28 cellular contexts compared by ENCODE assay signal in genomic region chr5:34539183-34539582, GRCh38.
"Had no signal": no experiment of that assay in that cellular context is flagged by ENCODE, and none has a peak within 500 bp of the region (broad histone marks: within the 10 kb centered on the region; RNA-seq: fewer than 3 reads in every experiment).

No MANE protein-coding gene starts in this region.

- H3K27me3 ChIP-seq: adrenal gland, body of pancreas, breast epithelium, SJCRH30 had no signal

- H3K4me3 ChIP-seq: adrenal gland, body of pancreas, breast epithelium, SJCRH30, SK-N-MC had no signal

- ATAC-seq: activated CD4-positive, alpha-beta T cell treated with anti-CD3 and anti-CD28 coated beads for 36 hours; activated CD4-positive, CD25-positive, alpha-beta regulatory T cell treated with anti-CD3 and anti-CD28 coated beads, Interleukin-2, amount 50 U/mL, for 24 hours; activated CD8-positive, alpha-beta T cell treated with anti-CD3 and anti-CD28 coated beads, Interleukin-2, amount 10 ng/mL, durations not matched to agents 7 days and 5 days; activated naive CD4-positive, alpha-beta T cell treated with anti-CD3 and anti-CD28 coated beads, Interleukin-2, amount 50 U/mL, for 72 hours; body of pancreas; Panc1; WTC11 had no signal

- H3K36me3 ChIP-seq: adrenal gland, breast epithelium, SJCRH30 had no signal

- H3K4me1 ChIP-seq: adrenal gland, breast epithelium had no signal

- DNase-seq: activated CD4-positive, alpha-beta T cell treated with anti-CD3 and anti-CD28 coated beads for 36 hours; activated CD4-positive, alpha-beta T cell treated with anti-CD3 and anti-CD28 coated beads, Interleukin-2, amount 10 ng/mL, durations not matched to agents 7 days and 5 days; activated CD4-positive, alpha-beta T cell treated with anti-CD3 and anti-CD28 coated beads, Interleukin-2, amount 50 U/mL, for 48 hours; activated CD8-positive, alpha-beta T cell treated with anti-CD3 and anti-CD28 coated beads, Interleukin-2, amount 10 ng/mL, durations not matched to agents 7 days and 5 days; activated gamma-delta T cell treated with Interleukin-2 at 50 U/mL for 16 hours; activated naive CD4-positive, alpha-beta T cell treated with anti-CD3 and anti-CD28 coated beads for 36 hours; activated T-cell treated with anti-CD3 and anti-CD28 coated beads, Interleukin-2, amount 50 U/mL, for 24 hours; adrenal gland; body of pancreas; Karpas-422; NCI-H1105; NCI-H1417 treated with DMSO at 0.1 percent for 48 hours; NCI-H187 treated with DMSO at 0.1 percent for 48 hours; NCI-H2081; NCI-H226; NCI-H524 treated with DMSO at 0.1 percent for 48 hours; NK-92 treated with Interleukin-12 subunit alpha and Interleukin-12 subunit beta, amount 100 ng/mL, for 24 hours; SHP77; SJCRH30; T1000 had no signal

- H3K4me3 Mint-ChIP-seq: activated CD4-positive, alpha-beta T cell treated with anti-CD3 and anti-CD28 coated beads for 36 hours; activated CD4-positive, alpha-beta T cell treated with anti-CD3 and anti-CD28 coated beads, Interleukin-2, amount 10 ng/mL, durations not matched to agents 7 days and 5 days; activated CD8-positive, alpha-beta T cell treated with anti-CD3 and anti-CD28 coated beads, Interleukin-2, amount 10 ng/mL, durations not matched to agents 7 days and 5 days; activated naive CD4-positive, alpha-beta T cell treated with anti-CD3 and anti-CD28 coated beads for 36 hours; activated T-cell treated with anti-CD3 and anti-CD28 coated beads, Interleukin-2, amount 50 U/mL, for 24 hours; activated T-helper 1 cell treated with anti-CD3 and anti-CD28 coated beads, Interleukin-12 subunit alpha, Interleukin-12 subunit beta, Interleukin-2, Interleukin-4 antibody, amounts not matched to agents 30 ng/mL and 10 ng/mL and 1 ng/mL, durations not matched to agents 14 hours and 24 hours and 36 hours; WTC11 had no signal

- FAIRE-seq: astrocyte had no signal

- H3K9me3 ChIP-seq: adrenal gland had no signal

- H3K27ac ChIP-seq: adrenal gland, body of pancreas, breast epithelium, SJCRH30, SK-N-MC had no signal
